ENCODE assay signal across 8 cellular contexts in the genomic region with DNA sequence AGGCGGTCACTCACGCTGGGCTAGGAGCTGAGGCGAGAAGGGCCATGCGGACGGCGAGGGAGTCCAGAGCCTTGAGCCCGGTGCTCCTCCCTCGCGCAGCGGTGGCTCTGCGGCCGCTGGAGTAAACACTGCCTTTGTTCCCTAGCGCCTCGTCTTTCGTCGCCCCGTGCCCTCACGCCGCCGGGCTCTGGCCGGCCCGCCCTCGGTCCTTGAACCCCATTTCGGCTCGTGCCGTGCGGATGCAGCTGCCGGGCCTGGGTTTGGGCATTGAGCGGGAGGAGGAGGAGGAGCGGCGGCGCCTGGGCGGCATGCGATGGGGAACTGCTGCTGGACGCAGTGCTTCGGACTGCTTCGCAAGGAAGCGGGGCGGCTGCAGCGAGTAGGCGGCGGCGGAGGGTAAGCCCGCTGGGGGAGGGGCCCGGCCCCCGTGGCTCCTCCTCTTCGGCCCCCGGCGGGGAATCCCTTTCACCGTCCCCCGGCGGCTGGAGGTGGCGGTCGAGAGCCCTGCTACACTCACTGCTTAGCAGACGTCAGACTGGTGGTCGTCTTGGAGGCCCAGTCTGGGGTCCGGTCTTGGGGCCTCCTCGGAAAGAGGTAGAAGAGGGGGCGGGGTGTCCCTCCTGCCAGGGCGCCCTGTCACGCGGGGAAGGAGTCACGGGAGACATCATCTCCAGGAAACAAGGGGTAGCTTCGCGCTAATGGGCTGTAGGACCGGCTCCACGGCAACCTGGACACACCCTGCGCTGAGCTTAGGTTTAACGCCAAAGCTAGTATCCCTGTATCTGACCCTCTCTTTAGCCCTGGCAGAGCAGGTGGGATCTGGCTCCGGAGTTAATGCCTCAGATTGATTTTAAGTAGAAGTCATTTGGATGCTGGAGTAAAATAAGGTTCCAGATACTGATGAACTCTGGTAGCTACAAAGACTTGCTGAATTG. TPM values are rescaled to one million over a fixed set of nuclear protein-coding genes. Genes with fewer than 3 reads are reported as not detected.
DNase-seq lines count a peak whose midpoint lies in the region; ATAC-seq, FAIRE-seq and TF ChIP-seq lines count a peak whose summit lies in the region.

A gene with protein sequence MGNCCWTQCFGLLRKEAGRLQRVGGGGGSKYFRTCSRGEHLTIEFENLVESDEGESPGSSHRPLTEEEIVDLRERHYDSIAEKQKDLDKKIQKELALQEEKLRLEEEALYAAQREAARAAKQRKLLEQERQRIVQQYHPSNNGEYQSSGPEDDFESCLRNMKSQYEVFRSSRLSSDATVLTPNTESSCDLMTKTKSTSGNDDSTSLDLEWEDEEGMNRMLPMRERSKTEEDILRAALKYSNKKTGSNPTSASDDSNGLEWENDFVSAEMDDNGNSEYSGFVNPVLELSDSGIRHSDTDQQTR (plus strand): TSS at position 9 of the 935 bp plus-strand sequence. CDS start 305 bp downstream, at position 314.

- H3K4me1 Mint-ChIP-seq in Calu3 (ENCODE audit: low read depth, unreplicated experiment), result peaks cover 12% of the 10 kb centered on the region

- H2AFZ ChIP-seq in OCI-LY1 (ENCODE audit: low read length), result peak within 1 kb of the TSS; percentile 66
- H2AFZ ChIP-seq in endothelial cell of umbilical vein (ENCODE audit: low read depth, low read length), result peak within 1 kb of the TSS; percentile 84

- peak within 1 kb of the TSS; percentile 82 for H3K4me3 Mint-ChIP-seq in Calu3 (ENCODE audit: low read depth, unreplicated experiment)

- peaks cover 36% of the 10 kb centered on the region for H3K36me3 Mint-ChIP-seq in Calu3 (ENCODE audit: insufficient read depth, unreplicated experiment)

- H3K79me2 ChIP-seq in OCI-LY1 (ENCODE audit: insufficient read depth, low read length) (no peaks in the 10 kb centered on the region), endothelial cell of umbilical vein (ENCODE audit: control insufficient read depth, insufficient read depth, low read length) (peaks cover 38% of the 10 kb centered on the region)

- TF ChIP-seq CTCF in Calu3 (IDR thresholded peaks at IDR 0.05; ENCODE audit: unreplicated experiment), result peak; percentile 17
- TF ChIP-seq CTCF in OCI-LY1 (IDR thresholded peaks at IDR 0.05; ENCODE audit: low read length), result peak; percentile 58
- peak; percentile 24 to 62 for TF ChIP-seq CTCF in endothelial cell of umbilical vein (IDR thresholded peaks at IDR 0.05; ENCODE audit: extremely low read depth in 1 of 2, insufficient read depth in 1 of 2, low read depth in 1 of 2, low read length in 2 of 2)

- peak; percentile 87 for TF ChIP-seq POLR2A in endothelial cell of umbilical vein (IDR thresholded peaks at IDR 0.05; ENCODE audit: low read depth, low read length)

- CTCF ChIA-PET in Calu3 (lab: Charles Lee) (interaction anchor here (1.1 to 1.3 kb wide), 2 partner anchors 119 to 133 kb away, joined by 3 to 5 read pairs; no protein-coding TSS in a partner anchor), endothelial cell of umbilical vein (lab: Charles Lee) (interaction anchor here (0.8 to 7.0 kb wide), 9 partner anchors 12 to 156 kb away, joined by 3 to 191 read pairs (median 5); no protein-coding TSS in a partner anchor)

- H3K4me1 ChIP-seq in OCI-LY1 (ENCODE audit: insufficient read depth, low read length, severe bottlenecking), result peaks cover 31% of the 10 kb centered on the region
- peaks cover 33% of the 10 kb centered on the region for H3K4me1 ChIP-seq in endothelial cell of umbilical vein (ENCODE audit: control insufficient read depth, extremely low read depth, insufficient read depth, low read length)
- H3K4me1 ChIP-seq in mononuclear cell (ENCODE audit: insufficient read depth, low read length), result peaks cover 14% of the 10 kb centered on the region

- no TSS peak for BruUV-seq in Calu3 (replicated peaks; lab: Mats Ljungman, UMichigan)
- BruUV-seq in endothelial cell of umbilical vein (replicated peaks; lab: Mats Ljungman, UMichigan), result no TSS peak

- peak; percentile 59 for ATAC-seq in GM19467 (IDR thresholded peaks at IDR 0.05; ENCODE audit: unreplicated experiment)

- intact Hi-C loops in Calu3 (cut with micrococcal nuclease; ENCODE audit: unreplicated experiment), result loop anchor here (5.0 kb wide), 1 partner anchor 85 kb away; a partner anchor contains a TSS
- intact Hi-C loops in endothelial cell of umbilical vein (cut with micrococcal nuclease), result loop anchor here (1.0 to 5.0 kb wide), 9 partner anchors 18 to 1700 kb away; a partner anchor contains a TSS

- H3K36me3 ChIP-seq in OCI-LY1 (ENCODE audit: insufficient read depth, low read length) (no peaks in the 10 kb centered on the region), endothelial cell of umbilical vein (ENCODE audit: control insufficient read depth in 2 of 2, extremely low read depth in 1 of 2, insufficient read depth in 2 of 2, low read length in 2 of 2) (no peaks in the 10 kb centered on the region)

- no peaks in the 10 kb centered on the region for H3K27me3 Mint-ChIP-seq in Calu3 (ENCODE audit: unreplicated experiment)

- H3K27ac ChIP-seq in OCI-LY1 (ENCODE audit: low read depth, low read length, poor library complexity, severe bottlenecking) (peak within 1 kb of the TSS; percentile 84), endothelial cell of umbilical vein (ENCODE audit: insufficient read depth, low read depth, low read length) (peak within 1 kb of the TSS; percentile 77)

- no peaks in the 10 kb centered on the region for H3F3A ChIP-seq in OCI-LY1 (ENCODE audit: insufficient read depth, low read length)

- H3K9me1 ChIP-seq in endothelial cell of umbilical vein (replicated peaks; ENCODE audit: control insufficient read depth, extremely low read depth, insufficient read depth, low read length), result no peaks in the 10 kb centered on the region

- H3K4me3 ChIP-seq in OCI-LY1 (ENCODE audit: low read depth, low read length, poor library complexity, severe bottlenecking) (peak within 1 kb of the TSS; percentile 85), endothelial cell of umbilical vein (replicated peaks in 1 of 3; ENCODE audit: insufficient read depth in 1 of 3, low read depth in 1 of 3, low read length in 3 of 3) (peak within 1 kb of the TSS; percentile 95 to 98 (median 97)), mononuclear cell (ENCODE audit: low read length) (peak within 1 kb of the TSS; percentile 84)

- H3K27me3 ChIP-seq in OCI-LY1 (ENCODE audit: insufficient read depth, low read length) (no peaks in the 10 kb centered on the region), endothelial cell of umbilical vein (ENCODE audit: control insufficient read depth in 2 of 2, insufficient read depth in 2 of 2, low read length in 2 of 2) (no peaks in the 10 kb centered on the region), mononuclear cell (ENCODE audit: insufficient read depth, low read length) (no peaks in the 10 kb centered on the region)

- no peak for FAIRE-seq in endothelial cell of umbilical vein (lab: Jason Lieb, UNC)

- H3K9me3 ChIP-seq in OCI-LY1 (ENCODE audit: low read length) (no peaks in the 10 kb centered on the region), endothelial cell of umbilical vein (replicated peaks; ENCODE audit: control insufficient read depth, insufficient read depth, low read length) (no peaks in the 10 kb centered on the region), mononuclear cell (ENCODE audit: low read depth, low read length) (no peaks in the 10 kb centered on the region)

- no peaks in the 10 kb centered on the region for H3K9me3 Mint-ChIP-seq in Calu3 (ENCODE audit: low read depth, unreplicated experiment)

- POLR2A ChIA-PET in endothelial cell of umbilical vein (lab: Charles Lee), result interaction anchor here (1.0 to 1.5 kb wide), 2 partner anchors 133 to 148 kb away, joined by 4 to 5 read pairs; no protein-coding TSS in a partner anchor

- H3K27ac Mint-ChIP-seq in Calu3 (ENCODE audit: unreplicated experiment), result peak within 1 kb of the TSS; percentile 98

- H3K4me2 ChIP-seq in OCI-LY1 (ENCODE audit: low read length) (peak within 1 kb of the TSS; percentile 90), endothelial cell of umbilical vein (ENCODE audit: insufficient read depth, low read length) (peak within 1 kb of the TSS; percentile 98)

- H3K9me2 ChIP-seq in OCI-LY1 (ENCODE audit: low read depth, low read length), result no peaks in the 10 kb centered on the region

- H3K9ac ChIP-seq in OCI-LY1 (ENCODE audit: low read length) (peak within 1 kb of the TSS; percentile 84), endothelial cell of umbilical vein (replicated peaks; ENCODE audit: extremely low read depth, insufficient read depth, low read length) (peak within 1 kb of the TSS; percentile 80)

- DNase-seq in Calu3 (peak; percentile 88), HPDE6-E6E7 (ENCODE audit: extremely low spot score) (peak; percentile 76), endothelial cell of umbilical vein (ENCODE audit: low read depth, low spot score) (peak; percentile 86)
- DNase-seq in activated CD8-positive, alpha-beta memory T cell treated with anti-CD3 and anti-CD28 coated beads, Interleukin-2, amount 50 U/mL, for 48 hours, result peak; percentile 91
- peak; percentile 51 to 64 for DNase-seq in stimulated activated CD8-positive, alpha-beta memory T cell treated with anti-CD3 and anti-CD28 coated beads, Interleukin-4, amount 100 ng/mL, for 1 hour (ENCODE audit: low read depth in 2 of 2, low spot score in 1 of 2)

- H4K20me1 ChIP-seq in OCI-LY1 (ENCODE audit: insufficient read depth, low read length) (no peaks in the 10 kb centered on the region), endothelial cell of umbilical vein (replicated peaks; ENCODE audit: control insufficient read depth, extremely low read depth, insufficient read depth, low read length) (no peaks in the 10 kb centered on the region)

- dilution Hi-C loops in endothelial cell of umbilical vein (cut with MboI; ENCODE audit: extremely low pct_ligation_motif_present, low sequenced_read_pairs), result no loop called here

TF ChIP-seq in endothelial cell of umbilical vein, 7 proteins besides CTCF, POLR2A, EP300 and RAD21 (continues in another document):
- TF ChIP-seq, protein P1, sequence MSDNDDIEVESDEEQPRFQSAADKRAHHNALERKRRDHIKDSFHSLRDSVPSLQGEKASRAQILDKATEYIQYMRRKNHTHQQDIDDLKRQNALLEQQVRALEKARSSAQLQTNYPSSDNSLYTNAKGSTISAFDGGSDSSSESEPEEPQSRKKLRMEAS (IDR thresholded peaks at IDR 0.05; ENCODE audit: insufficient read depth, insufficient read length), result no peak
- TF ChIP-seq GATA2 (IDR thresholded peaks at IDR 0.05; ENCODE audit: insufficient read depth, insufficient read length, low read depth, low read length) (no peak), FOS (IDR thresholded peaks at IDR 0.05; ENCODE audit: borderline replicate concordance, insufficient read depth, low read length) (no peak)

RNA-seq across cellular contexts. Expression of the gene that starts here (rescaled TPM):
- 23.3 and 30.8 TPM in 2 replicates for total RNA-seq in Calu3 (2022)
- 18.6 and 20.6 TPM in 2 replicates for total RNA-seq in endothelial cell of umbilical vein
- polyA plus RNA-seq in endothelial cell of umbilical vein, result 4.8 and 6.6 TPM in 2 replicates
- polyA plus RNA-seq in endothelial cell of umbilical vein (2011; cell fraction: cytosol; rRNA removed), result 7.2 and 8.2 TPM in 2 replicates
- 11.1 and 18.0 TPM in 2 replicates for polyA plus RNA-seq in endothelial cell of umbilical vein (2011; cell fraction: nucleus; rRNA removed)
- polyA plus RNA-seq in endothelial cell of umbilical vein (2012), result 12.2 and 14.9 TPM in 2 replicates
- 4.7 and 5.1 TPM in 2 replicates for polyA minus RNA-seq in endothelial cell of umbilical vein
- polyA minus RNA-seq in endothelial cell of umbilical vein (2011; cell fraction: cytosol; rRNA and poly(A)+ RNA removed), result 12.9 TPM
- 7.2 and 12.3 TPM in 2 replicates for polyA minus RNA-seq in endothelial cell of umbilical vein (2011; cell fraction: nucleus; rRNA and poly(A)+ RNA removed)
- 4.5 TPM for total RNA-seq in mononuclear cell

Comparison
In these comparisons a context has a peak if more than half of its experiments do, and no peak if none do; other contexts are left out.
1. Peak in every context shown above with its lines: DNase-seq, ATAC-seq, H3K4me3 ChIP-seq and H3K27ac ChIP-seq.